ENCODE assay signal across 9 cellular contexts in genomic region chrX:19373034-19373891, GRCh38. TPM values are rescaled to one million over a fixed set of nuclear protein-coding genes. Genes with fewer than 3 reads are reported as not detected.
DNase-seq lines count a peak whose midpoint lies in the region; ATAC-seq and TF ChIP-seq lines count a peak whose summit lies in the region.
"Had no signal": no experiment of that assay in that cellular context is flagged by ENCODE, and none has a peak within 500 bp of the region (broad histone marks: within the 10 kb centered on the region; RNA-seq: fewer than 3 reads in every experiment).

No MANE protein-coding gene starts in this region.

- H3K27me3 ChIP-seq in CD8-positive, alpha-beta memory T cell (ENCODE audit: insufficient read depth, low read length, poor library complexity, severe bottlenecking), result no peaks in the 10 kb centered on the region
- no peaks in the 10 kb centered on the region for H3K27me3 ChIP-seq in effector memory CD4-positive, alpha-beta T cell (replicated peaks; ENCODE audit: control insufficient read depth, insufficient read depth, low read length, poor library complexity, severe bottlenecking)
- H3K27me3 ChIP-seq in neutrophil, result no peaks in the 10 kb centered on the region
- H3K27me3 ChIP-seq in CD4-positive, alpha-beta T cell (ENCODE audit: control insufficient read depth, insufficient read depth, low read length), result no peaks in the 10 kb centered on the region

- ATAC-seq in GM19351 (IDR thresholded peaks at IDR 0.05; ENCODE audit: unreplicated experiment), result no peak
- ATAC-seq in CD4-positive, alpha-beta T cell (ENCODE audit: poor library complexity), result no peak
- no peak for ATAC-seq in HG02798 (IDR thresholded peaks at IDR 0.05; ENCODE audit: poor library complexity, unreplicated experiment)

- H3K27me3 Mint-ChIP-seq in CD8-positive, alpha-beta memory T cell, result no peaks in the 10 kb centered on the region
- no peaks in the 10 kb centered on the region for H3K27me3 Mint-ChIP-seq in CD4-positive, alpha-beta T cell

- no peak for DNase-seq in CD8-positive, alpha-beta memory T cell
- DNase-seq in NCI-H82 (lab: John Stamatoyannopoulos, UW) (peak; percentile 75), GM10266 (ENCODE audit: extremely low spot score) (no peak)
- no peak for DNase-seq in effector memory CD4-positive, alpha-beta T cell
- no peak for DNase-seq in CD4-positive, alpha-beta T cell
- DNase-seq: NCI-H1694 had no signal

- no peaks in the 10 kb centered on the region for H3K4me1 ChIP-seq in CD8-positive, alpha-beta memory T cell (ENCODE audit: insufficient read depth, low read length)
- no peaks in the 10 kb centered on the region for H3K4me1 ChIP-seq in effector memory CD4-positive, alpha-beta T cell (ENCODE audit: control insufficient read depth, insufficient read depth, low read length, poor library complexity, severe bottlenecking)
- H3K4me1 ChIP-seq in neutrophil (ENCODE audit: control insufficient read depth in 1 of 2, insufficient read depth in 1 of 2, low read depth in 1 of 2, low read length in 1 of 2), result peaks cover 10 to 16% of the 10 kb centered on the region in 2 experiments

- POLR2A ChIA-PET in CD8-positive, alpha-beta memory T cell (lab: Charles Lee), result no interaction called here
- POLR2A ChIA-PET in CD4-positive, alpha-beta T cell (lab: Charles Lee), result interaction anchor here (0.6 kb wide), 1 partner anchor 954 kb away, joined by 3 read pairs; no protein-coding TSS in a partner anchor

- no peaks in the 10 kb centered on the region for H3K36me3 ChIP-seq in CD8-positive, alpha-beta memory T cell (ENCODE audit: insufficient read depth, low read length)
- H3K36me3 ChIP-seq in effector memory CD4-positive, alpha-beta T cell (ENCODE audit: control insufficient read depth, insufficient read depth, low read length), result no peaks in the 10 kb centered on the region
- no peaks in the 10 kb centered on the region for H3K36me3 ChIP-seq in neutrophil

- intact Hi-C loops in CD4-positive, alpha-beta T cell (cut with DNase I, micrococcal nuclease), result loop anchor here (5.0 to 10.0 kb wide), 5 partner anchors 144 to 694 kb away; partner anchors contain the start of genes BCLAF3 (in 1 of the 2) and MAP3K15 (in 1 of the 2)

- H3K9me3 ChIP-seq in CD8-positive, alpha-beta memory T cell (ENCODE audit: low read length), result no peaks in the 10 kb centered on the region
- H3K9me3 ChIP-seq in effector memory CD4-positive, alpha-beta T cell (ENCODE audit: control insufficient read depth, low read length), result no peaks in the 10 kb centered on the region
- no peaks in the 10 kb centered on the region for H3K9me3 ChIP-seq in neutrophil
- H3K9me3 ChIP-seq in CD4-positive, alpha-beta T cell (ENCODE audit: control insufficient read depth, low read length), result no peaks in the 10 kb centered on the region

- H3K27ac ChIP-seq in CD8-positive, alpha-beta memory T cell (ENCODE audit: low read depth, low read length), result no peak overlapping the region
- H3K27ac ChIP-seq in effector memory CD4-positive, alpha-beta T cell (ENCODE audit: insufficient read depth, low read length, poor library complexity, severe bottlenecking), result no peak overlapping the region
- peak overlapping the region; percentile 70 for H3K27ac ChIP-seq in neutrophil
- no peak overlapping the region for H3K27ac ChIP-seq in CD4-positive, alpha-beta T cell (ENCODE audit: low read depth, low read length)

- peak overlapping the region in 1 of 8 donors; percentile 66 for H3K27ac Mint-ChIP-seq in CD8-positive, alpha-beta memory T cell
- no peak overlapping the region for H3K27ac Mint-ChIP-seq in CD4-positive, alpha-beta T cell

- TF ChIP-seq CTCF in neutrophil (IDR thresholded peaks at IDR 0.05) (no peak), GM10266 (IDR thresholded peaks at IDR 0.05; ENCODE audit: control insufficient read depth, insufficient read depth, low read depth, missing control alignments) (no peak)
- no peak for TF ChIP-seq CTCF in CD4-positive, alpha-beta T cell (IDR thresholded peaks at IDR 0.05)

- peaks cover 0 to 1% (median 0%) of the 10 kb centered on the region in 3 donors for H3K36me3 Mint-ChIP-seq in CD8-positive, alpha-beta memory T cell
- H3K36me3 Mint-ChIP-seq in CD4-positive, alpha-beta T cell (ENCODE audit: low read depth), result no peaks in the 10 kb centered on the region

- no peak overlapping the region for H3K4me3 ChIP-seq in CD8-positive, alpha-beta memory T cell (ENCODE audit: low read length)
- H3K4me3 ChIP-seq in effector memory CD4-positive, alpha-beta T cell (ENCODE audit: insufficient read depth, low read depth, low read length, poor library complexity, severe bottlenecking), result peak overlapping the region; percentile 46
- peak overlapping the region; percentile 47 to 52 for H3K4me3 ChIP-seq in neutrophil (ENCODE audit: low read depth in 1 of 2, low read length in 1 of 2)

- peaks cover 0 to 2% (median 0%) of the 10 kb centered on the region in 5 donors for H3K9me3 Mint-ChIP-seq in CD8-positive, alpha-beta memory T cell
- H3K9me3 Mint-ChIP-seq in CD4-positive, alpha-beta T cell, result no peaks in the 10 kb centered on the region

- H3K4me3 Mint-ChIP-seq in CD8-positive, alpha-beta memory T cell, result peak overlapping the region; percentile 56 to 89 (median 83)
- H3K4me3 Mint-ChIP-seq in CD4-positive, alpha-beta T cell, result no peak overlapping the region

- CTCF ChIA-PET in CD8-positive, alpha-beta memory T cell (lab: Charles Lee), result interaction anchor here (1.4 to 2.8 kb wide), 5 partner anchors 9 to 190 kb away, joined by 3 to 12 read pairs (median 6); no protein-coding TSS in a partner anchor
- CTCF ChIA-PET in CD4-positive, alpha-beta T cell (lab: Charles Lee), result no interaction called here

- peaks cover 4 to 8% (median 8%) of the 10 kb centered on the region in 3 donors for H3K4me1 Mint-ChIP-seq in CD8-positive, alpha-beta memory T cell
- peaks cover 9% of the 10 kb centered on the region for H3K4me1 Mint-ChIP-seq in CD4-positive, alpha-beta T cell (ENCODE audit: low read depth)

RNA-seq across cellular contexts. Expression of gene PDHA1, which starts 29.5 kb away (rescaled TPM):
- total RNA-seq in CD8-positive, alpha-beta memory T cell, result 100 to 1,000 TPM; 251 to 265 TPM
- polyA plus RNA-seq in CD8-positive, alpha-beta memory T cell, result 81.6 TPM
- 10 to 100 TPM; 95.8 to 99.0 TPM for total RNA-seq in CD4-positive, alpha-beta T cell
